ENCODE assay signal across 1 cellular context in the genomic region with DNA sequence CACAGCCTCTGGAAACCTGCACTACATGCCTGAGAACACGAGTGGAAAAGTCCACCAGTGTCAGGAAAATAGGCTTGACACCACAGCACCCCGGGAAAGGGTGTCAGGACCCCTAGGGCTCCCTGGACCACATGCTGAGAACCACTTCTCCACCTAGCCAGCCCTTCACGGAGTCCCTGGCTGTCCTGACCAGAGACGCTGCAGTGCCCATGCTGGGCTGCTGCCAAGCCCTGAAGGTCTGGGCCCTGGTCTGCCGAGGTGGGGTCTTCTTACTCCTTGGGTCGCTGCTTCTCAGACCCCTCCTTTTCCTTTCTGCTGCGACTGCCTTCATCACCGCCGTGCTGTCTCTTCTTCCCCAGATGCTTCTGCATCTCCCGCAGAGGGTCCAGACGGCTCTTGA.
TF ChIP-seq lines count a peak whose summit lies in the region.

No MANE protein-coding gene starts in this region.

TF ChIP-seq in IMR-90, 13 proteins besides CTCF, POLR2A, EP300 and RAD21:
- TF ChIP-seq RFX5 (IDR thresholded peaks at IDR 0.05; ENCODE audit: low read depth, low read length) (no peak), CHD1 (IDR thresholded peaks at IDR 0.05; ENCODE audit: low read depth, low read length) (no peak), FOS (IDR thresholded peaks at IDR 0.05; ENCODE audit: low read depth, low read length) (no peak)
